Comparison of ENCODE assay signal across 10 cellular contexts in genomic region chr20:31662372-31662854, GRCh38. TPM values are rescaled to one million over a fixed set of nuclear protein-coding genes. Genes with fewer than 3 reads are reported as not detected.
DNase-seq lines count a peak whose midpoint lies in the region; ATAC-seq, FAIRE-seq and TF ChIP-seq lines count a peak whose summit lies in the region.
"Had no signal": no experiment of that assay in that cellular context is flagged by ENCODE, and none has a peak within 500 bp of the region (broad histone marks: within the 10 kb centered on the region; RNA-seq: fewer than 3 reads in every experiment).

No MANE protein-coding gene starts in this region.

- no peak for ATAC-seq in activated CD8-positive, alpha-beta T cell treated with anti-CD3 and anti-CD28 coated beads, Interleukin-2, amount 10 ng/mL, durations not matched to agents 7 days and 5 days
- no peak for ATAC-seq in sciatic nerve
- no peak for ATAC-seq in HG03565 (IDR thresholded peaks at IDR 0.05; ENCODE audit: unreplicated experiment)

- H3K36me3 ChIP-seq in kidney (ENCODE audit: control insufficient read depth in 1 of 2, insufficient read depth in 2 of 2, low read length in 2 of 2), result peaks cover 12 to 14% of the 10 kb centered on the region in 2 donors
- H3K36me3 ChIP-seq in subcutaneous abdominal adipose tissue (ENCODE audit: control insufficient read depth in 5 of 5, insufficient read depth in 5 of 5, low read length in 5 of 5), result peaks cover 0 to 23% (median 19%) of the 10 kb centered on the region in 5 donors

- H3K36me3 Mint-ChIP-seq in T-helper 2 cell treated with Interferon-gamma antibody and Interleukin-4, amounts not matched to agents 5 μg/mL and 100 μg/mL, for 36 hours (ENCODE audit: low read depth), result peaks cover 25% of the 10 kb centered on the region
- peaks cover 38% of the 10 kb centered on the region for H3K36me3 Mint-ChIP-seq in activated CD8-positive, alpha-beta T cell treated with anti-CD3 and anti-CD28 coated beads, Interleukin-2, amount 10 ng/mL, durations not matched to agents 7 days and 5 days (ENCODE audit: low read depth)

- no peak overlapping the region for H3K4me3 ChIP-seq in kidney (ENCODE audit: low read length in 2 of 2)
- H3K4me3 ChIP-seq in subcutaneous abdominal adipose tissue (ENCODE audit: low read depth in 1 of 5, low read length in 5 of 5), result peak overlapping the region in 2 of 5 donors; percentile 66 to 67

- POLR2A ChIA-PET in activated CD8-positive, alpha-beta T cell treated with anti-CD3 and anti-CD28 coated beads, Interleukin-2, amount 10 ng/mL, durations not matched to agents 7 days and 5 days (lab: Charles Lee), result interaction anchor here (1.2 to 5.0 kb wide), 7 partner anchors 13 to 78 kb away, joined by 3 to 98 read pairs (median 8); partner anchors contain the start of gene BCL2L1

- intact Hi-C loops in kidney (cut with DNase I) (no loop called here), sciatic nerve (cut with DNase I) (no loop called here)

- no peaks in the 10 kb centered on the region for H3K27me3 Mint-ChIP-seq in T-helper 2 cell treated with Interferon-gamma antibody and Interleukin-4, amounts not matched to agents 5 μg/mL and 100 μg/mL, for 36 hours (ENCODE audit: low read depth)
- H3K27me3 Mint-ChIP-seq in activated CD8-positive, alpha-beta T cell treated with anti-CD3 and anti-CD28 coated beads, Interleukin-2, amount 10 ng/mL, durations not matched to agents 7 days and 5 days (ENCODE audit: low read depth), result no peaks in the 10 kb centered on the region

- no peaks in the 10 kb centered on the region for H3K27me3 ChIP-seq in subcutaneous abdominal adipose tissue (ENCODE audit: control insufficient read depth in 5 of 5, insufficient read depth in 4 of 5, low read length in 5 of 5)

- no peak for TF ChIP-seq CTCF in kidney (IDR thresholded peaks at IDR 0.05; ENCODE audit: borderline replicate concordance, extremely low read depth, insufficient read depth)

- no peaks in the 10 kb centered on the region for H3K9me3 Mint-ChIP-seq in T-helper 2 cell treated with Interferon-gamma antibody and Interleukin-4, amounts not matched to agents 5 μg/mL and 100 μg/mL, for 36 hours
- no peaks in the 10 kb centered on the region for H3K9me3 Mint-ChIP-seq in activated CD8-positive, alpha-beta T cell treated with anti-CD3 and anti-CD28 coated beads, Interleukin-2, amount 10 ng/mL, durations not matched to agents 7 days and 5 days (ENCODE audit: insufficient read depth)

- H3K27ac Mint-ChIP-seq in T-helper 2 cell treated with Interferon-gamma antibody and Interleukin-4, amounts not matched to agents 5 μg/mL and 100 μg/mL, for 36 hours, result peak overlapping the region; percentile 89
- H3K27ac Mint-ChIP-seq in activated CD8-positive, alpha-beta T cell treated with anti-CD3 and anti-CD28 coated beads, Interleukin-2, amount 10 ng/mL, durations not matched to agents 7 days and 5 days, result peak overlapping the region; percentile 90

- H3K9ac ChIP-seq in kidney (ENCODE audit: low read length in 2 of 2), result peak overlapping the region in 1 of 2 donors; percentile 27
- peak overlapping the region in 3 of 5 donors; percentile 26 to 56 (median 45) for H3K9ac ChIP-seq in subcutaneous abdominal adipose tissue (ENCODE audit: low read length in 5 of 5)

- peaks cover 43% of the 10 kb centered on the region for H3K4me1 Mint-ChIP-seq in T-helper 2 cell treated with Interferon-gamma antibody and Interleukin-4, amounts not matched to agents 5 μg/mL and 100 μg/mL, for 36 hours (ENCODE audit: low read depth)
- H3K4me1 Mint-ChIP-seq in activated CD8-positive, alpha-beta T cell treated with anti-CD3 and anti-CD28 coated beads, Interleukin-2, amount 10 ng/mL, durations not matched to agents 7 days and 5 days (ENCODE audit: low read depth), result peaks cover 65% of the 10 kb centered on the region

- CTCF ChIA-PET in activated CD8-positive, alpha-beta T cell treated with anti-CD3 and anti-CD28 coated beads, Interleukin-2, amount 10 ng/mL, durations not matched to agents 7 days and 5 days (lab: Charles Lee), result interaction anchor here (1.0 to 7.9 kb wide), 30 partner anchors 8 to 161 kb away, joined by 3 to 677 read pairs (median 11); partner anchors contain the start of genes BCL2L1 and TPX2

- DNase-seq in T-helper 2 cell treated with Interferon-gamma antibody and Interleukin-4, amounts not matched to agents 5 μg/mL and 100 μg/mL, for 36 hours (ENCODE audit: low spot score), result no peak
- DNase-seq in T-helper 2 cell (no peak), kidney (no peak), sciatic nerve (ENCODE audit: low spot score) (no peak), NCI-H2196 treated with DMSO at 0.1 percent for 48 hours (lab: John Stamatoyannopoulos, UW; ENCODE audit: unreplicated experiment) (no peak)
- DNase-seq in activated CD8-positive, alpha-beta T cell treated with anti-CD3 and anti-CD28 coated beads, Interleukin-2, amount 10 ng/mL, durations not matched to agents 7 days and 5 days, result no peak
- DNase-seq: activated CD4-positive, CD25-positive, alpha-beta regulatory T cell treated with anti-CD3 and anti-CD28 coated beads, Interleukin-2, amount 50 U/mL, for 72 hours had no signal

- H3K4me3 Mint-ChIP-seq in T-helper 2 cell treated with Interferon-gamma antibody and Interleukin-4, amounts not matched to agents 5 μg/mL and 100 μg/mL, for 36 hours, result peak overlapping the region; percentile 86
- H3K4me3 Mint-ChIP-seq in activated CD8-positive, alpha-beta T cell treated with anti-CD3 and anti-CD28 coated beads, Interleukin-2, amount 10 ng/mL, durations not matched to agents 7 days and 5 days, result peak overlapping the region; percentile 75

- no peaks in the 10 kb centered on the region for H3K9me3 ChIP-seq in kidney (ENCODE audit: control insufficient read depth in 1 of 2, low read length in 2 of 2)
- H3K9me3 ChIP-seq in subcutaneous abdominal adipose tissue (ENCODE audit: control insufficient read depth in 5 of 5, low read length in 5 of 5), result no peaks in the 10 kb centered on the region

- peak overlapping the region; percentile 61 to 73 for H3K27ac ChIP-seq in kidney (ENCODE audit: low read depth in 2 of 2, low read length in 2 of 2)
- peak overlapping the region; percentile 72 for H3K27ac ChIP-seq in subcutaneous abdominal adipose tissue (ENCODE audit: low read depth, low read length)

- H3K4me1 ChIP-seq in kidney (ENCODE audit: control insufficient read depth in 1 of 2, insufficient read depth in 1 of 2, low read depth in 1 of 2, low read length in 2 of 2) (peaks cover 23 to 39% of the 10 kb centered on the region in 2 donors), subcutaneous abdominal adipose tissue (ENCODE audit: control insufficient read depth in 5 of 5, insufficient read depth in 5 of 5, low read length in 5 of 5) (peaks cover 27 to 54% (median 53%) of the 10 kb centered on the region in 5 donors)

- FAIRE-seq in kidney (lab: Jason Lieb, UNC), result no peak

RNA-seq across cellular contexts. Expression of gene COX4I2, which starts 24.7 kb away (rescaled TPM):
- total RNA-seq in activated CD8-positive, alpha-beta T cell treated with anti-CD3 and anti-CD28 coated beads, Interleukin-2, amount 10 ng/mL, durations not matched to agents 7 days and 5 days, result not detected
- total RNA-seq in kidney (1.3 TPM), sciatic nerve (8.3 TPM)
- 6.9 TPM for polyA plus RNA-seq in kidney (ENCODE audit: insufficient read depth, low read depth, low replicate concordance)
- polyA plus RNA-seq: AG04450 had no signal

RNA-seq across cellular contexts. Expression of gene ID1, which starts 57.3 kb away (rescaled TPM):
- total RNA-seq in activated CD8-positive, alpha-beta T cell treated with anti-CD3 and anti-CD28 coated beads, Interleukin-2, amount 10 ng/mL, durations not matched to agents 7 days and 5 days, result under 1 TPM; 0.42 to 0.50 TPM
- total RNA-seq in kidney (189 TPM), sciatic nerve (373 TPM)
- polyA plus RNA-seq in kidney (ENCODE audit: insufficient read depth, low read depth, low replicate concordance), result 293 TPM

Comparison
In these comparisons a context has a peak if more than half of its experiments do, and no peak if none do; other contexts are left out.
1. RNA of gene ID1, which starts 57.3 kb away (total RNA-seq): 373 TPM in sciatic nerve (single experiment) and 189 TPM in kidney (single experiment); 0.42 to 0.50 TPM in activated CD8-positive, alpha-beta T cell treated with anti-CD3 and anti-CD28 coated beads, Interleukin-2, amount 10 ng/mL, durations not matched to agents 7 days and 5 days; every median in the first group is over 100 times any median in the second.